1 cellular context compared by ENCODE assay signal in genomic region chr1:62608905-62609304, GRCh38.
TF ChIP-seq lines count a peak whose summit lies in the region.

No MANE protein-coding gene starts in this region.

TF ChIP-seq in HepG2, 621 proteins besides CTCF, POLR2A, EP300 and RAD21 (continued from another document and continues in another):
- TF ChIP-seq FOXP4 (CRISPR knock-in tag; IDR thresholded peaks at IDR 0.05) (no peak), KLF12 (CRISPR knock-in tag; IDR thresholded peaks at IDR 0.05; ENCODE audit: borderline replicate concordance) (no peak), MIER2 (CRISPR knock-in tag; IDR thresholded peaks at IDR 0.05) (no peak), SOX13 (IDR thresholded peaks at IDR 0.05) (no peak), SOX13 (CRISPR knock-in tag; conservative IDR thresholded peaks at IDR 0.05 in 1 of 2, IDR thresholded peaks at IDR 0.05 in 1 of 2) (peak in 1 of 2 experiments; percentile 55; a peak in 1 of 4 replicates), GATAD1 (CRISPR knock-in tag; IDR thresholded peaks at IDR 0.05) (no peak), SMAD1 (CRISPR knock-in tag; IDR thresholded peaks at IDR 0.05; ENCODE audit: borderline replicate concordance, low read depth) (no peak), ZKSCAN1 (IDR thresholded peaks at IDR 0.05; ENCODE audit: low read length) (no peak), ZNF83 (CRISPR knock-in tag; IDR thresholded peaks at IDR 0.05; ENCODE audit: borderline replicate concordance) (no peak), PPARG (CRISPR knock-in tag; conservative IDR thresholded peaks at IDR 0.05) (peak; percentile 92), ZFP36 (IDR thresholded peaks at IDR 0.05; ENCODE audit: borderline replicate concordance, low read depth, low read length, partially characterized antibody) (no peak), ZNF839 (CRISPR knock-in tag; IDR thresholded peaks at IDR 0.05; ENCODE audit: borderline replicate concordance) (no peak), GPN1 (CRISPR knock-in tag; IDR thresholded peaks at IDR 0.05; ENCODE audit: borderline replicate concordance) (no peak), ZFP1 (CRISPR knock-in tag; IDR thresholded peaks at IDR 0.05) (no peak), ATF4 (CRISPR knock-in tag; IDR thresholded peaks at IDR 0.05) (no peak), FOXA3 (CRISPR knock-in tag; IDR thresholded peaks at IDR 0.05) (peak; percentile 46), ZBTB26 (CRISPR knock-in tag; IDR thresholded peaks at IDR 0.05; ENCODE audit: borderline replicate concordance) (no peak), ZFAT (CRISPR knock-in tag; conservative IDR thresholded peaks at IDR 0.05) (no peak), CEBPB (IDR thresholded peaks at IDR 0.05; ENCODE audit: borderline replicate concordance, low read depth, low read length) (peak; percentile 53; the same call in 1 of the 2 replicates), ZNF3 (CRISPR knock-in tag; IDR thresholded peaks at IDR 0.05) (no peak), ZNF432 (CRISPR knock-in tag; IDR thresholded peaks at IDR 0.05; ENCODE audit: borderline replicate concordance) (no peak), PHF20 (CRISPR knock-in tag; IDR thresholded peaks at IDR 0.05) (no peak), STAT6 (CRISPR knock-in tag; IDR thresholded peaks at IDR 0.05; ENCODE audit: borderline replicate concordance) (no peak), ZNF468 (CRISPR knock-in tag; IDR thresholded peaks at IDR 0.05) (no peak), HNF1B (CRISPR knock-in tag; IDR thresholded peaks at IDR 0.05) (no peak), PLSCR1 (CRISPR knock-in tag; IDR thresholded peaks at IDR 0.05; ENCODE audit: borderline replicate concordance) (no peak), ZNF367 (CRISPR knock-in tag; IDR thresholded peaks at IDR 0.05; ENCODE audit: borderline replicate concordance) (no peak), ZNF563 (CRISPR knock-in tag; IDR thresholded peaks at IDR 0.05) (no peak), ZNF224 (CRISPR knock-in tag; IDR thresholded peaks at IDR 0.05) (no peak), HBP1 (CRISPR knock-in tag; IDR thresholded peaks at IDR 0.05; ENCODE audit: low read depth) (no peak), HOMEZ (CRISPR knock-in tag; IDR thresholded peaks at IDR 0.05; ENCODE audit: low read depth) (peak; percentile 79; the same call in 1 of the 2 replicates), ZNF431 (CRISPR knock-in tag; IDR thresholded peaks at IDR 0.05; ENCODE audit: borderline replicate concordance, low read depth) (no peak), TCF7L2 (IDR thresholded peaks at IDR 0.05; ENCODE audit: low read depth, low read length) (no peak)
- TF ChIP-seq, protein P1, sequence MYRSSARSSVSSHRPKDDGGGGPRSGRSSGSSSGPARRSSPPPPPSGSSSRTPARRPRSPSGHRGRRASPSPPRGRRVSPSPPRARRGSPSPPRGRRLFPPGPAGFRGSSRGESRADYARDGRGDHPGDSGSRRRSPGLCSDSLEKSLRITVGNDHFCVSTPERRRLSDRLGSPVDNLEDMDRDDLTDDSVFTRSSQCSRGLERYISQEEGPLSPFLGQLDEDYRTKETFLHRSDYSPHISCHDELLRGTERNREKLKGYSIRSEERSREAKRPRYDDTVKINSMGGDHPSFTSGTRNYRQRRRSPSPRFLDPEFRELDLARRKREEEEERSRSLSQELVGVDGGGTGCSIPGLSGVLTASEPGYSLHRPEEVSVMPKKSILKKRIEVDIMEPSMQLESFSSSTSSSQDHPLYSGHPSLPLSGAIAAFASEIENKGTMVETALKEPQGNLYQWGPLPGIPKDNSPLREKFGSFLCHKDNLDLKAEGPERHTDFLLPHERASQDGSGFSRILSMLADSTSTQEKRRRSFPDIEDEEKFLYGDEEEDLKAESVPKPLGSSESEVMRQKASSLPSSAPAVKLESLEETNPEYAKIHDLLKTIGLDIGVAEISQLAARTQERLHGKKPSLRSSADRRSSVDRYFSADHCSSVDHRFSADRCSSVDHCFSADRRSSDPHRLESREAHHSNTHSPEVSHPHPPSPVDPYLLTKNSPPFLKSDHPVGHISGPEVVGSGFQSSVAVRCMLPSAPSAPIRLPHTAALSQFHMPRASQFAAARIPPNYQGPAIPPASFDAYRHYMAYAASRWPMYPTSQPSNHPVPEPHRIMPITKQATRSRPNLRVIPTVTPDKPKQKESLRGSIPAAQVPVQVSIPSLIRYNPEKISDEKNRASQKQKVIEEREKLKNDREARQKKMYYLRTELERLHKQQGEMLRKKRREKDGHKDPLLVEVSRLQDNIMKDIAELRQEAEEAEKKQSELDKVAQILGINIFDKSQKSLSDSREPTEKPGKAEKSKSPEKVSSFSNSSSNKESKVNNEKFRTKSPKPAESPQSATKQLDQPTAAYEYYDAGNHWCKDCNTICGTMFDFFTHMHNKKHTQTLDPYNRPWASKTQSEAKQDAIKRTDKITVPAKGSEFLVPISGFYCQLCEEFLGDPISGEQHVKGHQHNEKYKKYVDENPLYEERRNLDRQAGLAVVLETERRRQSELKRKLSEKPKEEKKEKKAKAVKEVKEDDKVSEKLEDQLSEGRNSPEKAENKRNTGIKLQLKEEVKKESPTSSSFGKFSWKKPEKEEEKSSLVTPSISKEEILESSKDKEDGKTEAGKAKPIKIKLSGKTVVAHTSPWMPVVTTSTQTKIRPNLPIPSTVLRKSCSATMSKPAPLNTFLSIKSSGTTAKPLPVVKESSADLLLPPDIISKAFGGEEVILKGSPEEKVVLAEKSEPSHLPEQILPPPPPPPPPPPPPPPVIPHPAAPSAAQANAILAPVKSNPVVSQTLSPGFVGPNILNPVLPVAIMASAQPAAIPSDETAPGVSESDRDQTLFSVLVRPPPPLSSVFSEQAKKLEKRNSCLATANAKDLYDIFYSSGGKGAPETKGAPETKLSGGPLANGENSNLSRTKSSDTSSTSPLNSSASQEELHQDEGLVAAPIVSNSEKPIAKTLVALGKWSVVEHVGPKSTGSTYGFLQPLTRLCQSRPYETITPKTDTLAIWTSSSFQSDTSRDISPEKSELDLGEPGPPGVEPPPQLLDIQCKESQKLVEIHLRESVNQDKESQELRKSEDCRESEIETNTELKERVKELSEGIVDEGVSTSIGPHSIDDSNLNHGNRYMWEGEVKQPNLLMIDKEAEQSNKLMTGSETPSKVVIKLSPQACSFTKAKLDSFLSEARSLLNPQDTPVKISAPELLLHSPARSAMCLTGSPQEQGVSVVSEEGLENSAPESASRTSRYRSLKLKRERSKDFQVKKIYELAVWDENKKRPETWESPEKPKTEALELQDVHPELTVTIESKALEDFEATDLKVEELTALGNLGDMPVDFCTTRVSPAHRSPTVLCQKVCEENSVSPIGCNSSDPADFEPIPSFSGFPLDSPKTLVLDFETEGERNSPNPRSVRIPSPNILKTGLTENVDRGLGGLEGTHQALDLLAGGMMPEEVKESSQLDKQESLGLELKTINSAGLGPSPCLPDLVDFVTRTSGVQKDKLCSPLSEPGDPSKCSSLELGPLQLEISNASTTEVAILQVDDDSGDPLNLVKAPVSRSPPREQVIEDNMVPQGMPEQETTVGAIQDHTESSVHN (CRISPR knock-in tag; IDR thresholded peaks at IDR 0.05) = no peak
- TF ChIP-seq, protein P2, sequence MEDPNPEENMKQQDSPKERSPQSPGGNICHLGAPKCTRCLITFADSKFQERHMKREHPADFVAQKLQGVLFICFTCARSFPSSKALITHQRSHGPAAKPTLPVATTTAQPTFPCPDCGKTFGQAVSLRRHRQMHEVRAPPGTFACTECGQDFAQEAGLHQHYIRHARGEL (CRISPR knock-in tag; IDR thresholded peaks at IDR 0.05) = no peak
- TF ChIP-seq, protein P3, sequence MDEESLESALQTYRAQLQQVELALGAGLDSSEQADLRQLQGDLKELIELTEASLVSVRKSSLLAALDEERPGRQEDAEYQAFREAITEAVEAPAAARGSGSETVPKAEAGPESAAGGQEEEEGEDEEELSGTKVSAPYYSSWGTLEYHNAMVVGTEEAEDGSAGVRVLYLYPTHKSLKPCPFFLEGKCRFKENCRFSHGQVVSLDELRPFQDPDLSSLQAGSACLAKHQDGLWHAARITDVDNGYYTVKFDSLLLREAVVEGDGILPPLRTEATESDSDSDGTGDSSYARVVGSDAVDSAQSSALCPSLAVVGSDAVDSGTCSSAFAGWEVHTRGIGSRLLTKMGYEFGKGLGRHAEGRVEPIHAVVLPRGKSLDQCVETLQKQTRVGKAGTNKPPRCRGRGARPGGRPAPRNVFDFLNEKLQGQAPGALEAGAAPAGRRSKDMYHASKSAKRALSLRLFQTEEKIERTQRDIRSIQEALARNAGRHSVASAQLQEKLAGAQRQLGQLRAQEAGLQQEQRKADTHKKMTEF (CRISPR knock-in tag; IDR thresholded peaks at IDR 0.05) = 0 out of 2 replicates have a peak, but pooled peaks have one; percentile 34
